8 cellular contexts compared by ENCODE assay signal in genomic region chr18:38170845-38171244, GRCh38.
"Had no signal": no experiment of that assay in that cellular context is flagged by ENCODE, and none has a peak within 500 bp of the region (broad histone marks: within the 10 kb centered on the region; RNA-seq: fewer than 3 reads in every experiment).

No MANE protein-coding gene starts in this region.

- H3K4me3 ChIP-seq: GM12878 had no signal

- FAIRE-seq: G401.6, GM12878, GM12891, GM12892, GM18507, GM19239 had no signal

- DNase-seq: GDM1, GF-D8 had no signal

- ATAC-seq: GM12878 had no signal
